In genomic region chr13:98483636-98484288, GRCh38 we compare ENCODE assay signal across 8 cellular contexts.
A peak's percentile ranks its signal among the peaks of the same experiment; 100 is the strongest.
DNase-seq lines count a peak whose midpoint lies in the region; ATAC-seq, FAIRE-seq and TF ChIP-seq lines count a peak whose summit lies in the region.

No MANE protein-coding gene starts in this region.

- H3K9ac ChIP-seq in PC-3 (ENCODE audit: low read length) = peak overlapping the region; percentile 87

- WGBS in esophagus, 2 donors = 51 to 59% methylated on average over 13 of the region's 13 CpGs
- WGBS in pancreas, 2 donors = 23 to 34% methylated on average over 13 of the region's 13 CpGs

- peak overlapping the region; percentile 89 for H3K27ac Mint-ChIP-seq in CD4-positive, alpha-beta T cell

- no peaks in the 10 kb centered on the region for H3K9me3 ChIP-seq in CD4-positive, alpha-beta T cell (ENCODE audit: control insufficient read depth, low read length)
- H3K9me3 ChIP-seq in PC-3 (ENCODE audit: low read length) (no peaks in the 10 kb centered on the region), esophagus (ENCODE audit: control insufficient read depth in 2 of 2, insufficient read depth in 1 of 2, low read depth in 1 of 2, low read length in 1 of 2) (no peaks in the 10 kb centered on the region), pancreas (no peaks in the 10 kb centered on the region), BE2C (no peaks in the 10 kb centered on the region)

- no peaks in the 10 kb centered on the region for H4K20me1 ChIP-seq in PC-3 (ENCODE audit: low read length)

- H3K4me1 ChIP-seq in PC-3 (ENCODE audit: insufficient read depth, low read length) (peaks cover 37% of the 10 kb centered on the region), esophagus (ENCODE audit: control insufficient read depth in 2 of 2, insufficient read depth in 2 of 2, low read length in 1 of 2) (peaks cover 15 to 33% of the 10 kb centered on the region in 2 donors), pancreas (peaks cover 33 to 49% (median 48%) of the 10 kb centered on the region in 3 donors), BE2C (peaks cover 51% of the 10 kb centered on the region)

- POLR2A ChIA-PET in CD4-positive, alpha-beta T cell (lab: Charles Lee) = interaction anchor here (1.1 to 2.1 kb wide), 3 partner anchors 74 to 94 kb away, joined by 3 to 5 read pairs (median 4); partner anchors contain the start of gene STK24
- POLR2A ChIA-PET in PC-3 (lab: Charles Lee; ENCODE audit: unreplicated experiment) = interaction anchor here (0.9 to 1.9 kb wide), 6 partner anchors 16 to 94 kb away, joined by 3 to 14 read pairs (median 8); partner anchors contain the start of gene STK24

- CTCF ChIA-PET in CD4-positive, alpha-beta T cell (lab: Charles Lee) = interaction anchor here (1.3 to 2.2 kb wide), 5 partner anchors 17 to 170 kb away, joined by 3 to 15 read pairs (median 9); no protein-coding TSS in a partner anchor
- CTCF ChIA-PET in PC-3 (lab: Charles Lee) = no interaction called here

- peaks cover 81% of the 10 kb centered on the region for H3K4me1 Mint-ChIP-seq in CD4-positive, alpha-beta T cell (ENCODE audit: low read depth)

- peaks cover 5% of the 10 kb centered on the region for H3F3A ChIP-seq in PC-3 (ENCODE audit: low read length, unreplicated experiment)

- no peak overlapping the region for H2AFZ ChIP-seq in PC-3 (ENCODE audit: low read length)

- peaks cover 22% of the 10 kb centered on the region for H3K36me3 Mint-ChIP-seq in CD4-positive, alpha-beta T cell (ENCODE audit: low read depth)

- H3K36me3 ChIP-seq in PC-3 (ENCODE audit: low read depth, low read length) = peaks cover 7% of the 10 kb centered on the region; the same call in 1 of the 2 replicates
- peaks cover 0 to 9% of the 10 kb centered on the region in 2 donors for H3K36me3 ChIP-seq in esophagus (ENCODE audit: control insufficient read depth in 2 of 2, insufficient read depth in 2 of 2, low read length in 1 of 2)
- H3K36me3 ChIP-seq in pancreas = no peaks in the 10 kb centered on the region
- H3K36me3 ChIP-seq in BE2C = no peaks in the 10 kb centered on the region

- TF ChIP-seq CTCF in CD4-positive, alpha-beta T cell (IDR thresholded peaks at IDR 0.05) = no peak
- no peak for TF ChIP-seq CTCF in PC-3 (conservative IDR thresholded peaks at IDR 0.05; ENCODE audit: low read depth, low read length)
- TF ChIP-seq CTCF in pancreas (IDR thresholded peaks at IDR 0.05) = no peak
- TF ChIP-seq CTCF in BE2C (IDR thresholded peaks at IDR 0.05; ENCODE audit: low read depth, low read length) = no peak

- intact Hi-C loops in CD4-positive, alpha-beta T cell (cut with DNase I, micrococcal nuclease) = no loop called here
- intact Hi-C loops in PC-3 (cut with micrococcal nuclease) (loop anchor here (1.0 to 10.0 kb wide), 4 partner anchors 25 to 171 kb away; partner anchors contain the start of gene STK24), pancreas (cut with DNase I) (loop anchor here in 1 of 3 donors (10.0 kb wide), 1 partner anchor 91 kb away; the partner anchor contains the start of gene STK24)

- BruUV-seq in PC-3 (replicated peaks; lab: Mats Ljungman, UMichigan) = TSS peak; percentile 69

- no peaks in the 10 kb centered on the region for H3K9me3 Mint-ChIP-seq in CD4-positive, alpha-beta T cell

- peak overlapping the region; percentile 29 for H3K27ac ChIP-seq in CD4-positive, alpha-beta T cell (ENCODE audit: low read depth, low read length)
- peak overlapping the region; percentile 99 for H3K27ac ChIP-seq in PC-3 (ENCODE audit: low read length)
- peak overlapping the region; percentile 89 to 97 for H3K27ac ChIP-seq in esophagus (ENCODE audit: low read depth in 2 of 2, low read length in 1 of 2)
- peak overlapping the region; percentile 81 to 99 (median 96) for H3K27ac ChIP-seq in pancreas

- H3K79me2 ChIP-seq in PC-3 (ENCODE audit: low read length) = peaks cover 84% of the 10 kb centered on the region

- in situ Hi-C loops in KBM-7 (cut with MboI; ENCODE audit: low pct_unique_long_range_greater_than_20kb, low sequenced_read_pairs) = no loop called here

- no peak for ATAC-seq in CD4-positive, alpha-beta T cell (ENCODE audit: poor library complexity)
- no peak for ATAC-seq in PC-3
- ATAC-seq in pancreas = peak in 2 of 4 donors; percentile 6 to 9
- no peak for ATAC-seq in GM21576 (IDR thresholded peaks at IDR 0.05; ENCODE audit: unreplicated experiment)

- H3K4me3 ChIP-seq in PC-3 (ENCODE audit: low read length) (peak overlapping the region; percentile 57), esophagus (ENCODE audit: low read depth in 1 of 2, low read length in 2 of 2) (peak overlapping the region in 1 of 2 donors; percentile 11), pancreas (peak overlapping the region in 2 of 4 donors; percentile 6), BE2C (ENCODE audit: low read depth, low read length) (no peak overlapping the region)

- FAIRE-seq in pancreas (lab: Jason Lieb, UNC) = no peak

- DNase-seq in CD4-positive, alpha-beta T cell = no peak
- DNase-seq in PC-3 = no peak
- DNase-seq in pancreas = peak in 1 of 6 donors; percentile 15
- DNase-seq in BE2C = no peak
- DNase-seq in AG08395 (ENCODE audit: low spot score) = no peak
- no peak for DNase-seq in KBM-7

- H3K27me3 Mint-ChIP-seq in CD4-positive, alpha-beta T cell = no peaks in the 10 kb centered on the region

- no peak overlapping the region for H3K4me3 Mint-ChIP-seq in CD4-positive, alpha-beta T cell

- peak overlapping the region; percentile 83 for H3K4me2 ChIP-seq in PC-3 (ENCODE audit: low read length)

- H3K9me2 ChIP-seq in PC-3 (replicated peaks; ENCODE audit: low read length) = no peaks in the 10 kb centered on the region

- H3K27me3 ChIP-seq in CD4-positive, alpha-beta T cell (ENCODE audit: control insufficient read depth, insufficient read depth, low read length) = no peaks in the 10 kb centered on the region
- H3K27me3 ChIP-seq in PC-3 (ENCODE audit: low read length) (no peaks in the 10 kb centered on the region), esophagus (ENCODE audit: control insufficient read depth in 1 of 2, insufficient read depth in 2 of 2, low read length in 2 of 2) (no peaks in the 10 kb centered on the region), pancreas (no peaks in the 10 kb centered on the region), BE2C (no peaks in the 10 kb centered on the region)

Comparison
In these comparisons a context has a peak if more than half of its experiments do, and no peak if none do; other contexts are left out.
1. H3K27ac ChIP-seq: peak in every context shown above with its lines; median percentile 99 in PC-3; 96 in pancreas; 93 in esophagus; 29 in CD4-positive, alpha-beta T cell.